In the genomic region with DNA sequence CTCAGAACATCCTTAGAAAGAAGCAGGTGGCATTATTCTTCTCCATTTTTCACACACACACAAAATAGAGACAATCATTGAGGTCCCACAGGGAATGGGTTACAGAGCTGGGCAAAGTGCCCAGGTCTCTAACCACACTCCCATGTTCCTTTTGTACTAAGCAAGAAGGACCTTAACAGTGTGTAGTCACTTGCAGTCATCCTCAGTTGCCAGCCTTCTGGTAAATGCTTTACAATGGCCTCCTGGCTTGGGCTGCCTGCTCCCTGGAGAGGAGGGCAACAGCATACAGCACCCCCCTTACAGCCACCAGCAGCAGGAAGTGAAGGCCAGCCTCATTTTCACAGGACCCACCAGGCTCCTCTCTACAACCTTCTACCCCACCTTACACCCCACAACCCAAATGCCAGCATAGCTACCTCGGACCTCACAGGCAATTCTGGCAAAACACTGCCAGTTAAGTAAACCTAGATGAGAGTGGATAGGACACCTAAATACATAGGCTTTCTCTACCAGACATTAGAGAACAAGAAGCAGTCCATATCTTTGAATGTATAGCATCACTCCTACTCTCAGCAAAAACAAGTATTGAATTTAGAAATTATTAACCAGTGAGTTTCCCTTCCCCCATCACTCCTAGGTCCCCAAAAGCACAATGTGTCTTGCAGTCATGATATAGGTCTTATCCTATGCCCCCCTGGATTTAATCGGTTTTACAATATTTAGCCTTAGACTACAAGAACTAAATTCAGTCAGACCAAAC, we compare ENCODE assay signal across 8 cellular contexts.
DNase-seq lines count a peak whose midpoint lies in the region; ATAC-seq and TF ChIP-seq lines count a peak whose summit lies in the region.

No MANE protein-coding gene starts in this region.

- H3K27me3 Mint-ChIP-seq in activated CD4-positive, alpha-beta T cell treated with anti-CD3 and anti-CD28 coated beads for 36 hours: no peaks in the 10 kb centered on the region
- H3K27me3 Mint-ChIP-seq in activated CD4-positive, alpha-beta T cell treated with anti-CD3 and anti-CD28 coated beads, Interleukin-2, amount 10 ng/mL, durations not matched to agents 24 days and 14 days: no peaks in the 10 kb centered on the region

- H3K9me3 ChIP-seq in psoas muscle: no peaks in the 10 kb centered on the region

- DNase-seq in activated CD4-positive, alpha-beta T cell treated with anti-CD3 and anti-CD28 coated beads for 36 hours: peak; percentile 8
- DNase-seq in activated CD4-positive, alpha-beta T cell treated with anti-CD3 and anti-CD28 coated beads, Interleukin-2, amount 10 ng/mL, durations not matched to agents 24 days and 14 days: no peak
- DNase-seq in HT1080 (ENCODE audit: low read depth) (peak; percentile 50), amniotic epithelial cell (ENCODE audit: low read depth) (peak; percentile 36), psoas muscle (peak in 1 of 2 donors; percentile 17)
- DNase-seq in activated CD8-positive, alpha-beta memory T cell treated with anti-CD3 and anti-CD28 coated beads, Interleukin-2, amount 50 U/mL, for 48 hours: no peak

- no peak for ATAC-seq in activated CD4-positive, alpha-beta T cell treated with anti-CD3 and anti-CD28 coated beads for 36 hours
- ATAC-seq in psoas muscle (peak; percentile 17 to 47 (median 38)), GM21526 (IDR thresholded peaks at IDR 0.05; ENCODE audit: low FRiP score, unreplicated experiment) (no peak), HG03135 (IDR thresholded peaks at IDR 0.05; ENCODE audit: unreplicated experiment) (no peak)

- peaks cover 0 to 3% of the 10 kb centered on the region in 2 donors for H3K36me3 ChIP-seq in psoas muscle (ENCODE audit: insufficient read depth in 1 of 2, low read depth in 1 of 2)

- H3K4me1 ChIP-seq in psoas muscle: peaks cover 32% of the 10 kb centered on the region

- no peak overlapping the region for H3K4me3 ChIP-seq in psoas muscle

- H3K27me3 ChIP-seq in psoas muscle (ENCODE audit: insufficient read depth in 3 of 3, low read length in 2 of 3): no peaks in the 10 kb centered on the region

- 82 to 88% (median 82%) methylated on average over 2 of the region's 2 CpGs for WGBS in psoas muscle, 3 donors

- CTCF ChIA-PET in activated CD4-positive, alpha-beta T cell treated with anti-CD3 and anti-CD28 coated beads for 36 hours (lab: Charles Lee): interaction anchor here (0.6 to 1.2 kb wide), 4 partner anchors 11 to 1305 kb away, joined by 3 read pairs; no protein-coding TSS in a partner anchor

- TF ChIP-seq CTCF in psoas muscle (IDR thresholded peaks at IDR 0.05): no peak

- POLR2A ChIA-PET in activated CD4-positive, alpha-beta T cell treated with anti-CD3 and anti-CD28 coated beads for 36 hours (lab: Charles Lee): interaction anchor here (0.6 kb wide), 1 partner anchor 46 kb away, joined by 3 read pairs; no protein-coding TSS in a partner anchor

- peaks cover 19% of the 10 kb centered on the region for H3K4me1 Mint-ChIP-seq in activated CD4-positive, alpha-beta T cell treated with anti-CD3 and anti-CD28 coated beads for 36 hours
- peaks cover 4% of the 10 kb centered on the region for H3K4me1 Mint-ChIP-seq in activated CD4-positive, alpha-beta T cell treated with anti-CD3 and anti-CD28 coated beads, Interleukin-2, amount 10 ng/mL, durations not matched to agents 24 days and 14 days

- H3K27ac Mint-ChIP-seq in activated CD4-positive, alpha-beta T cell treated with anti-CD3 and anti-CD28 coated beads for 36 hours: no peak overlapping the region
- H3K27ac Mint-ChIP-seq in activated CD4-positive, alpha-beta T cell treated with anti-CD3 and anti-CD28 coated beads, Interleukin-2, amount 10 ng/mL, durations not matched to agents 24 days and 14 days: no peak overlapping the region

- H3K36me3 Mint-ChIP-seq in activated CD4-positive, alpha-beta T cell treated with anti-CD3 and anti-CD28 coated beads for 36 hours (ENCODE audit: low read depth): peaks cover 18% of the 10 kb centered on the region
- peaks cover 16% of the 10 kb centered on the region for H3K36me3 Mint-ChIP-seq in activated CD4-positive, alpha-beta T cell treated with anti-CD3 and anti-CD28 coated beads, Interleukin-2, amount 10 ng/mL, durations not matched to agents 24 days and 14 days (ENCODE audit: low read depth)

- no peak overlapping the region for H3K4me3 Mint-ChIP-seq in activated CD4-positive, alpha-beta T cell treated with anti-CD3 and anti-CD28 coated beads for 36 hours
- H3K4me3 Mint-ChIP-seq in activated CD4-positive, alpha-beta T cell treated with anti-CD3 and anti-CD28 coated beads, Interleukin-2, amount 10 ng/mL, durations not matched to agents 24 days and 14 days: no peak overlapping the region

- no peak overlapping the region for H3K27ac ChIP-seq in psoas muscle

- H3K9me3 Mint-ChIP-seq in activated CD4-positive, alpha-beta T cell treated with anti-CD3 and anti-CD28 coated beads for 36 hours (ENCODE audit: low read depth): no peaks in the 10 kb centered on the region
- no peaks in the 10 kb centered on the region for H3K9me3 Mint-ChIP-seq in activated CD4-positive, alpha-beta T cell treated with anti-CD3 and anti-CD28 coated beads, Interleukin-2, amount 10 ng/mL, durations not matched to agents 24 days and 14 days

- intact Hi-C loops in activated CD4-positive, alpha-beta T cell treated with anti-CD3 and anti-CD28 coated beads for 36 hours (cut with DNase I, micrococcal nuclease): no loop called here
- intact Hi-C loops in activated CD4-positive, alpha-beta T cell treated with anti-CD3 and anti-CD28 coated beads, Interleukin-2, amount 10 ng/mL, durations not matched to agents 24 days and 14 days (cut with micrococcal nuclease): no loop called here
- intact Hi-C loops in psoas muscle (cut with DNase I): no loop called here

Comparison
In these comparisons a context has a peak if more than half of its experiments do, and no peak if none do; other contexts are left out.
1. DNase-seq: peak in activated CD4-positive, alpha-beta T cell treated with anti-CD3 and anti-CD28 coated beads for 36 hours (single experiment), HT1080 (single experiment) and amniotic epithelial cell (single experiment); none in activated CD4-positive, alpha-beta T cell treated with anti-CD3 and anti-CD28 coated beads, Interleukin-2, amount 10 ng/mL, durations not matched to agents 24 days and 14 days (single experiment) and activated CD8-positive, alpha-beta memory T cell treated with anti-CD3 and anti-CD28 coated beads, Interleukin-2, amount 50 U/mL, for 48 hours (single experiment).
2. ATAC-seq: peak in psoas muscle (4 of 4); none in activated CD4-positive, alpha-beta T cell treated with anti-CD3 and anti-CD28 coated beads for 36 hours (single experiment), GM21526 (single experiment) and HG03135 (single experiment).